ENCODE assay signal across 8 cellular contexts in the genomic region with DNA sequence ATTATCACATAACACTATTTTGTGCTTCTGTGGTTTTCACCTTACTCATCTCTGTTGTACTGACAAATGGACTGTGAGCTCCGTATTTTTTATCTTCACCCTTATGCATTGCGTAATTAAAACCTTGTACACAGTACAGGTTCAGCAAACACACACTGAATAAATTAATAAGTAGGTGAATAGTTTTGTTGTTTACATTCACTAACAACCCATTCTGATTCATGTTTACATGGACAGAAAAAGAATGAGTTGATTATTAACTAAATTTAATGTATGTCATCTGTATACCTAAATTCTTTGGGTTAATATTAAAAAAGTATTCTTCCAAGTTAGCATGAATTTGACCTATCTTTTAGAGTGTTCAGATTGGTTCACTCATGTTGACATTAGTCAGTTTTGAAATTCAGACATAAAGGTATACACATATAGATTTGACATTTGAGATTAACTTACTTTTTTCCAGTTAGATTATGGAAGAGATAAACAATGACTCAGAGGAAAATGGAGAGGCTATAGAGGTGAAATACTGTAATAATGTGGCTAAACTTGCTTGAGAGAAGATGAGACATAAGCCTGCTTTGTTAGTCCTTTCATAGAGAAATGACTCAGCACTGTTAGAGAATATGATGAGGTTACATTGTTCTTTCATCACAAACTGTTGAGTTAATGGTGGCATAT.
DNase-seq lines count a peak whose midpoint lies in the region; ATAC-seq and TF ChIP-seq lines count a peak whose summit lies in the region.

No MANE protein-coding gene starts in this region.

- DNase-seq in GM10266 (ENCODE audit: extremely low spot score) (peak; percentile 5), NCI-H748 (lab: John Stamatoyannopoulos, UW; ENCODE audit: unreplicated experiment) (peak; percentile 52), kidney epithelial cell (ENCODE audit: low read depth) (peak; percentile 71), NCI-H1436 (lab: John Stamatoyannopoulos, UW) (no peak), UCSD-AML1 (lab: John Stamatoyannopoulos, UW; ENCODE audit: unreplicated experiment) (no peak)
- no peak for DNase-seq in stimulated activated CD4-positive, alpha-beta T cell treated with anti-CD3 and anti-CD28 coated beads, Interleukin-1b, Interleukin-23, amount 100 ng/mL, for 48 hours

- no peaks in the 10 kb centered on the region for H3K27me3 ChIP-seq in kidney epithelial cell (ENCODE audit: control insufficient read depth, insufficient read depth, low read length)

- no peak overlapping the region for H3K4me3 ChIP-seq in kidney epithelial cell (ENCODE audit: low read depth, low read length)

- ATAC-seq in HG02588 (IDR thresholded peaks at IDR 0.05; ENCODE audit: unreplicated experiment) = peak; percentile 59
- ATAC-seq in HG03139 (IDR thresholded peaks at IDR 0.05; ENCODE audit: unreplicated experiment) = no peak

- H3K36me3 ChIP-seq in kidney epithelial cell (ENCODE audit: control insufficient read depth, insufficient read depth, low read length) = no peaks in the 10 kb centered on the region

- TF ChIP-seq CTCF in GM10266 (IDR thresholded peaks at IDR 0.05; ENCODE audit: control insufficient read depth, insufficient read depth, low read depth, missing control alignments) (no peak), kidney epithelial cell (IDR thresholded peaks at IDR 0.05; ENCODE audit: insufficient read depth, low read length, poor library complexity, severe bottlenecking) (no peak)

Comparison
In these comparisons a context has a peak if more than half of its experiments do, and no peak if none do; other contexts are left out.
1. DNase-seq: peak in GM10266 (single experiment), NCI-H748 (single experiment) and kidney epithelial cell (single experiment); none in NCI-H1436 (single experiment), stimulated activated CD4-positive, alpha-beta T cell treated with anti-CD3 and anti-CD28 coated beads, Interleukin-1b, Interleukin-23, amount 100 ng/mL, for 48 hours (single experiment) and UCSD-AML1 (single experiment).